In the genomic region with DNA sequence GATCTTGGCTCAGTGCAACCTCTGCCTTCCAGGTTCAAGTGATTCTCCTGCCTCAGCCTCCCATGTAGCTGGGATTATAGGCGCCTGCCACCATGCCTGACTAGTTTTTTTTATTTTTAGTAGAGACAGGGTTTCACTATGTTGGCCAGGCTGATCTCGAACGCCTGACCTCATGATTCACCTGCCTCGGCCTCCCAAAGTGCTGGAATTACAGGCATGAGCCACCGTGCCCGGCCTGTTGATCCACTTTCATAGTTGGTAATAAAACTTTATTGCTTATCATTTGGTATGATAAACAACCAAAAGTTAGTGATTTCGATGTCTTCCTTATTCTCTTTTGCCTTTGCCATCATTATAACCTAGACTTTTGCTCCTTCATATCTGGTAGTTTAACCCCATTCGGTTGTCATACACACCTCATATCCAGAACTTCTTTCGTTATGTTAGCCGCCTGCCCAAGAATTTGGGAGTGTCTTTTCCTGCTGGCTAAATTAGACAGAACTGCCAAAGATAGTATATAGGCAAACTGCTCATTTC, we compare ENCODE assay signal across 15 cellular contexts. TPM values are rescaled to one million over a fixed set of nuclear protein-coding genes. Genes with fewer than 3 reads are reported as not detected.
A peak's percentile ranks its signal among the peaks of the same experiment; 100 is the strongest.
DNase-seq lines count a peak whose midpoint lies in the region; ATAC-seq, FAIRE-seq and TF ChIP-seq lines count a peak whose summit lies in the region.
"Had no signal": no experiment of that assay in that cellular context is flagged by ENCODE, and none has a peak within 500 bp of the region (broad histone marks: within the 10 kb centered on the region; RNA-seq: fewer than 3 reads in every experiment).

No MANE protein-coding gene starts in this region.

- intact Hi-C loops in GM12878 (cut with micrococcal nuclease; ENCODE audit: unreplicated experiment), result no loop called here
- intact Hi-C loops in mucosa of descending colon (cut with DNase I, micrococcal nuclease), result no loop called here

- peak overlapping the region; percentile 7 for H3K4me3 Mint-ChIP-seq in type B pancreatic cell
- H3K4me3 Mint-ChIP-seq in effector memory CD8-positive, alpha-beta T cell, result no peak overlapping the region
- H3K4me3 Mint-ChIP-seq: CD14-positive monocyte, H9 had no signal

- in situ Hi-C loops in GM12878 (cut with MboI), result no loop called here

- RAD21 ChIA-PET in GM12878 (lab: Charles Lee; ENCODE audit: unreplicated experiment), result no interaction called here

- no peak for FAIRE-seq in GM12878 (lab: Jason Lieb, UNC)

- peaks cover 19% of the 10 kb centered on the region for H3K36me3 Mint-ChIP-seq in type B pancreatic cell
- H3K36me3 Mint-ChIP-seq in effector memory CD8-positive, alpha-beta T cell (ENCODE audit: insufficient read depth), result peaks cover 24% of the 10 kb centered on the region

- BruUV-seq in GM12878 (replicated peaks; lab: Mats Ljungman, UMichigan), result TSS peak; percentile 29

- ATAC-seq in GM12878 (no peak), mucosa of descending colon (peak; percentile 81), GM18505 (IDR thresholded peaks at IDR 0.05; ENCODE audit: unreplicated experiment) (no peak)
- no peak for ATAC-seq in effector memory CD8-positive, alpha-beta T cell (replicated peaks)

- no peaks in the 10 kb centered on the region for H3K9me2 ChIP-seq in OCI-LY1 (ENCODE audit: low read depth, low read length)

- H3K27ac Mint-ChIP-seq in type B pancreatic cell, result peak overlapping the region; percentile 59
- H3K27ac Mint-ChIP-seq in effector memory CD8-positive, alpha-beta T cell, result no peak overlapping the region
- H3K27ac Mint-ChIP-seq: H9 had no signal

- TF ChIP-seq POLR2A in GM12878 (IDR thresholded peaks at IDR 0.05; ENCODE audit: low read depth, low read length), result no peak
- no peak for TF ChIP-seq POLR2A in GM18505 (IDR thresholded peaks at IDR 0.05; ENCODE audit: borderline replicate concordance, extremely low read depth, insufficient read depth, insufficient read length)

- DNase-seq in GM12878 (ENCODE audit: low read depth, low spot score) (no peak), mucosa of descending colon (peak; percentile 61 to 69 (median 63)), type B pancreatic cell (ENCODE audit: extremely low spot score, unreplicated experiment) (no peak), NCI-H1417 treated with DMSO at 0.1 percent for 48 hours (lab: John Stamatoyannopoulos, UW) (no peak)
- no peak for DNase-seq in effector memory CD8-positive, alpha-beta T cell
- DNase-seq: DMS79, H9, KBM-7, MV-4-11, NCI-H187 treated with DMSO at 0.1 percent for 48 hours, NCI-H2227 treated with DMSO at 0.1 percent for 48 hours, NCI-H510A treated with DMSO at 0.1 percent for 48 hours had no signal

- H3K4me1 ChIP-seq in OCI-LY1 (ENCODE audit: insufficient read depth, low read length, severe bottlenecking), result peaks cover 76% of the 10 kb centered on the region
- H3K4me1 ChIP-seq in GM12878 (ENCODE audit: control insufficient read depth, insufficient read depth, low read length), result no peaks in the 10 kb centered on the region
- H3K4me1 ChIP-seq in mucosa of descending colon (ENCODE audit: low read depth), result peaks cover 5% of the 10 kb centered on the region

- TF ChIP-seq CTCF in OCI-LY1 (IDR thresholded peaks at IDR 0.05; ENCODE audit: low read length) (no peak), GM12878 (IDR thresholded peaks at IDR 0.05 in 2 of 3, conservative IDR thresholded peaks at IDR 0.05 in 1 of 3; ENCODE audit: control insufficient read depth in 2 of 3, extremely low read depth in 1 of 3, insufficient read depth in 1 of 3, low read depth in 3 of 3, low read length in 3 of 3) (no peak), mucosa of descending colon (IDR thresholded peaks at IDR 0.05) (no peak), type B pancreatic cell (conservative IDR thresholded peaks at IDR 0.05) (no peak)

- peak overlapping the region; percentile 23; the same call in 1 of the 2 replicates for H3K9ac ChIP-seq in OCI-LY1 (ENCODE audit: low read length)
- H3K9ac ChIP-seq in GM12878 (ENCODE audit: control insufficient read depth, insufficient read depth, low read length), result no peak overlapping the region

- H3K4me2 ChIP-seq in OCI-LY1 (ENCODE audit: low read length) (peak overlapping the region; percentile 44), GM12878 (ENCODE audit: control insufficient read depth, insufficient read depth) (no peak overlapping the region)

- H3K9me3 Mint-ChIP-seq in type B pancreatic cell, result no peaks in the 10 kb centered on the region
- no peaks in the 10 kb centered on the region for H3K9me3 Mint-ChIP-seq in effector memory CD8-positive, alpha-beta T cell
- H3K9me3 Mint-ChIP-seq: H9 had no signal

- H3K27ac ChIP-seq in OCI-LY1 (ENCODE audit: low read depth, low read length, poor library complexity, severe bottlenecking), result peak overlapping the region; percentile 89
- H3K27ac ChIP-seq in GM12878 (ENCODE audit: control insufficient read depth, insufficient read depth), result no peak overlapping the region

- H3K4me3 ChIP-seq in OCI-LY1 (ENCODE audit: low read depth, low read length, poor library complexity, severe bottlenecking) (peak overlapping the region; percentile 6), GM12878 (no peak overlapping the region), mucosa of descending colon (no peak overlapping the region)

- WGBS in GM12878 (ENCODE audit: insufficient coverage, insufficient replicate concordance, low lambda C conversion rate, missing lambda C conversion rate), result 91% methylated on average over 10 of the region's 10 CpGs

- H3K27me3 Mint-ChIP-seq in type B pancreatic cell, result no peaks in the 10 kb centered on the region
- no peaks in the 10 kb centered on the region for H3K27me3 Mint-ChIP-seq in effector memory CD8-positive, alpha-beta T cell

- H3K79me2 ChIP-seq in OCI-LY1 (ENCODE audit: insufficient read depth, low read length), result peaks cover 77% of the 10 kb centered on the region
- peaks cover 58% of the 10 kb centered on the region for H3K79me2 ChIP-seq in GM12878 (ENCODE audit: control insufficient read depth, insufficient read depth, low read length)

- H3K9me3 ChIP-seq in OCI-LY1 (ENCODE audit: low read length), result no peaks in the 10 kb centered on the region
- peaks cover 2% of the 10 kb centered on the region; the same call in 2 of the 3 replicates for H3K9me3 ChIP-seq in GM12878 (replicated peaks; ENCODE audit: control insufficient read depth, insufficient read depth, low read length)
- H3K9me3 ChIP-seq in mucosa of descending colon, result no peaks in the 10 kb centered on the region

- POLR2A ChIA-PET in GM12878 (lab: Charles Lee), result no interaction called here

- H3K36me3 ChIP-seq in OCI-LY1 (ENCODE audit: insufficient read depth, low read length) (peaks cover 28% of the 10 kb centered on the region), GM12878 (ENCODE audit: control insufficient read depth in 2 of 2, insufficient read depth in 2 of 2, low read length in 1 of 2) (peaks cover 0 to 12% of the 10 kb centered on the region in 2 experiments; a peak in 2 of 4 replicates), mucosa of descending colon (ENCODE audit: low read depth) (no peaks in the 10 kb centered on the region)

- H3K27me3 ChIP-seq in OCI-LY1 (ENCODE audit: insufficient read depth, low read length) (no peaks in the 10 kb centered on the region), GM12878 (replicated peaks in 1 of 2; ENCODE audit: control insufficient read depth in 2 of 2, insufficient read depth in 2 of 2, low read length in 1 of 2) (no peaks in the 10 kb centered on the region)

- no peak overlapping the region for H2AFZ ChIP-seq in OCI-LY1 (ENCODE audit: low read length)
- H2AFZ ChIP-seq in GM12878 (ENCODE audit: control insufficient read depth, low read depth, low read length), result no peak overlapping the region

- H4K20me1 ChIP-seq in OCI-LY1 (ENCODE audit: insufficient read depth, low read length), result no peaks in the 10 kb centered on the region
- no peaks in the 10 kb centered on the region for H4K20me1 ChIP-seq in GM12878 (ENCODE audit: control insufficient read depth, insufficient read depth)

- TF ChIP-seq RAD21 in GM12878 (IDR thresholded peaks at IDR 0.05; ENCODE audit: insufficient read depth, low read depth, low read length), result no peak

- SMC1A ChIA-PET in GM12878 (lab: Charles Lee; ENCODE audit: uncharacterized antibody, unreplicated experiment), result interaction anchor here (0.5 to 2.0 kb wide), 3 partner anchors 31 to 379 kb away, joined by 3 to 5 read pairs (median 3); no protein-coding TSS in a partner anchor

- CTCF ChIA-PET in GM12878 (lab: Yijun Ruan, JAX), result no interaction called here

- peaks cover 9% of the 10 kb centered on the region for H3K4me1 Mint-ChIP-seq in type B pancreatic cell (ENCODE audit: unreplicated experiment)
- peaks cover 15 to 37% of the 10 kb centered on the region in 2 donors for H3K4me1 Mint-ChIP-seq in effector memory CD8-positive, alpha-beta T cell (ENCODE audit: low read depth in 2 of 2)
- H3K4me1 Mint-ChIP-seq: H9 had no signal

- no peak for TF ChIP-seq EP300 in GM12878 (IDR thresholded peaks at IDR 0.05; ENCODE audit: borderline replicate concordance in 1 of 2, control insufficient read depth in 1 of 2, low read depth in 2 of 2, low read length in 2 of 2)

- no peaks in the 10 kb centered on the region; the same call in 1 of the 2 replicates for H3F3A ChIP-seq in OCI-LY1 (ENCODE audit: insufficient read depth, low read length)

TF ChIP-seq in GM12878, 131 proteins besides CTCF, POLR2A, EP300 and RAD21:
- no peak for TF ChIP-seq JUND (IDR thresholded peaks at IDR 0.05; ENCODE audit: low read depth, low read length)
- no peak for TF ChIP-seq SIX5 (IDR thresholded peaks at IDR 0.05; ENCODE audit: low read depth, low read length, severe bottlenecking)
- TF ChIP-seq CBX3 (IDR thresholded peaks at IDR 0.05; ENCODE audit: borderline replicate concordance, low read depth), result no peak
- no peak for TF ChIP-seq ZNF24 (IDR thresholded peaks at IDR 0.05)

RNA-seq across cellular contexts. Expression of gene UBE2R2, which starts 45.0 kb away (rescaled TPM):
- 26.1 and 27.4 TPM in 2 replicates for total RNA-seq in GM12878 (2013; cell fraction: nucleolus; rRNA removed)
- total RNA-seq in GM12878 (2014; rRNA removed), result 9.9 and 10.7 TPM in 2 replicates
- 17.2 and 17.6 TPM in 2 replicates for total RNA-seq in GM12878 (2014; rRNA removed; fragmentation: Illumina TruSeq; extraction: Trizol)
- 32.8 and 33.8 TPM in 2 replicates for total RNA-seq in GM12878 (2021)
- polyA plus RNA-seq in GM12878 (2011; ENCODE audit: low read depth), result 30.5 TPM
- 23.5 and 27.1 TPM in 2 replicates for polyA plus RNA-seq in GM12878 (2011; rRNA removed)
- polyA plus RNA-seq in GM12878 (2011; cell fraction: cytosol; rRNA removed), result 13.3 and 20.0 TPM in 2 replicates
- 12.4 and 13.9 TPM in 2 replicates for polyA plus RNA-seq in GM12878 (2011; cell fraction: nucleus; rRNA removed)
- polyA plus RNA-seq in GM12878 (2012), result 34.6 and 39.5 TPM in 2 replicates
- polyA plus RNA-seq in GM12878 (2014; fragmentation: Illumina TruSeq; extraction: Trizol), result 31.8 and 39.2 TPM in 2 replicates
- polyA plus RNA-seq in GM12878 (2014; fragmentation: Nextera tagmentation; extraction: Ambion mirVana), result 10 to 100 TPM; 11.4 to 17.2 TPM
- polyA plus RNA-seq in GM12878 (2014; rRNA removed), result 17.4 and 18.0 TPM in 2 replicates
- polyA plus RNA-seq in GM12878 (2016; fragmentation: Nextera tagmentation; extraction: Ambion mirVana), result 10 to 100 TPM in 1 of 2 experiments, 1 to 10 TPM in 1; 7.2 to 10.1 TPM
- 25.9 and 30.6 TPM in 2 replicates for polyA minus RNA-seq in GM12878 (2011; rRNA and poly(A)+ RNA removed)
- polyA minus RNA-seq in GM12878 (2011; cell fraction: cytosol; rRNA and poly(A)+ RNA removed), result 14.3 and 15.2 TPM in 2 replicates
- polyA minus RNA-seq in GM12878 (2011; cell fraction: nucleus; rRNA and poly(A)+ RNA removed), result 8.1 and 15.0 TPM in 2 replicates
- total RNA-seq in mucosa of descending colon, result 10 to 100 TPM; 32.1 to 55.5 (median 34.4) TPM
- total RNA-seq in type B pancreatic cell (ENCODE audit: low replicate concordance), result 47.3 and 55.9 TPM in 2 replicates

Comparison
In these comparisons a context has a peak if more than half of its experiments do, and no peak if none do; other contexts are left out.
1. DNase-seq: peak in mucosa of descending colon (3 of 3); none in GM12878 (single experiment), type B pancreatic cell (single experiment), NCI-H1417 treated with DMSO at 0.1 percent for 48 hours (single experiment) and effector memory CD8-positive, alpha-beta T cell (0 of 3).